Comparison of ENCODE assay signal across 1 cellular context in the genomic region with DNA sequence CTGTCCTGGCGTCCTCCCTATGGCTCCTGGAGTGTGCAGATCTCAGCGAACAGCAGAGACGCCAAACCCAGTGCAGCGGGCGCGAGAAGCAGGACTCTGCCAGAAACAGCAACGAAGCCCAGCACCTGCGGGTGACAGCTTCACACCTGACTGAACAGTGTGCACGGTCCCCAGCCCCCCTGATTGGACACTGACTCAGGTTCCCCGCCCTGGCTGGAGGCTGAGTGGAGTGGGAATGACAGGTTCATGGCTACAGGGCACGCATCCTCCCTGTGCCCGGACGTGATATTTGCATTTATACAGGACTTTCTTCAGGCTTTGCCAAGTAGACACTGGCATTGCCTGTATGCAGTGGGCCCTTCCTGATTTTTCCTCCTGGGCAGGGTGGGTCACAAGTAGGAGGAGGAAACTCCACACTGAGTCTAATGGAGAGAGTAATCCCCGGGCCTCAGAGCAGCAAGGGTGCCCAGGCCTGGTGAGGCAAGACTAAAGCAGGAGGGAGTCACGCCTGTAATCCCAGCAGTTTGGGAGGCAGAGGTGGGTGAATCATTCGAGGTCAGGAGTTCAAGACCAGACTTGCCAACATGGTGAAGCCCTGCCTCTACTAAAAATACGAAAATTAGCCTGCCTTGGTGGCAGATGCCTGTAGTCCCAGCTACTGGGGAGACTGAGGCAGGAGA.
TF ChIP-seq lines count a peak whose summit lies in the region.

No MANE protein-coding gene starts in this region.

TF ChIP-seq in HepG2, 621 proteins besides CTCF, POLR2A, EP300 and RAD21 (continued from another document):
- TF ChIP-seq, protein P1, sequence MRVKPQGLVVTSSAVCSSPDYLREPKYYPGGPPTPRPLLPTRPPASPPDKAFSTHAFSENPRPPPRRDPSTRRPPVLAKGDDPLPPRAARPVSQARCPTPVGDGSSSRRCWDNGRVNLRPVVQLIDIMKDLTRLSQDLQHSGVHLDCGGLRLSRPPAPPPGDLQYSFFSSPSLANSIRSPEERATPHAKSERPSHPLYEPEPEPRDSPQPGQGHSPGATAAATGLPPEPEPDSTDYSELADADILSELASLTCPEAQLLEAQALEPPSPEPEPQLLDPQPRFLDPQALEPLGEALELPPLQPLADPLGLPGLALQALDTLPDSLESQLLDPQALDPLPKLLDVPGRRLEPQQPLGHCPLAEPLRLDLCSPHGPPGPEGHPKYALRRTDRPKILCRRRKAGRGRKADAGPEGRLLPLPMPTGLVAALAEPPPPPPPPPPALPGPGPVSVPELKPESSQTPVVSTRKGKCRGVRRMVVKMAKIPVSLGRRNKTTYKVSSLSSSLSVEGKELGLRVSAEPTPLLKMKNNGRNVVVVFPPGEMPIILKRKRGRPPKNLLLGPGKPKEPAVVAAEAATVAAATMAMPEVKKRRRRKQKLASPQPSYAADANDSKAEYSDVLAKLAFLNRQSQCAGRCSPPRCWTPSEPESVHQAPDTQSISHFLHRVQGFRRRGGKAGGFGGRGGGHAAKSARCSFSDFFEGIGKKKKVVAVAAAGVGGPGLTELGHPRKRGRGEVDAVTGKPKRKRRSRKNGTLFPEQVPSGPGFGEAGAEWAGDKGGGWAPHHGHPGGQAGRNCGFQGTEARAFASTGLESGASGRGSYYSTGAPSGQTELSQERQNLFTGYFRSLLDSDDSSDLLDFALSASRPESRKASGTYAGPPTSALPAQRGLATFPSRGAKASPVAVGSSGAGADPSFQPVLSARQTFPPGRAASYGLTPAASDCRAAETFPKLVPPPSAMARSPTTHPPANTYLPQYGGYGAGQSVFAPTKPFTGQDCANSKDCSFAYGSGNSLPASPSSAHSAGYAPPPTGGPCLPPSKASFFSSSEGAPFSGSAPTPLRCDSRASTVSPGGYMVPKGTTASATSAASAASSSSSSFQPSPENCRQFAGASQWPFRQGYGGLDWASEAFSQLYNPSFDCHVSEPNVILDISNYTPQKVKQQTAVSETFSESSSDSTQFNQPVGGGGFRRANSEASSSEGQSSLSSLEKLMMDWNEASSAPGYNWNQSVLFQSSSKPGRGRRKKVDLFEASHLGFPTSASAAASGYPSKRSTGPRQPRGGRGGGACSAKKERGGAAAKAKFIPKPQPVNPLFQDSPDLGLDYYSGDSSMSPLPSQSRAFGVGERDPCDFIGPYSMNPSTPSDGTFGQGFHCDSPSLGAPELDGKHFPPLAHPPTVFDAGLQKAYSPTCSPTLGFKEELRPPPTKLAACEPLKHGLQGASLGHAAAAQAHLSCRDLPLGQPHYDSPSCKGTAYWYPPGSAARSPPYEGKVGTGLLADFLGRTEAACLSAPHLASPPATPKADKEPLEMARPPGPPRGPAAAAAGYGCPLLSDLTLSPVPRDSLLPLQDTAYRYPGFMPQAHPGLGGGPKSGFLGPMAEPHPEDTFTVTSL (CRISPR knock-in tag; IDR thresholded peaks at IDR 0.05; ENCODE audit: borderline replicate concordance), result no peak
- TF ChIP-seq SNAI1 (CRISPR knock-in tag; IDR thresholded peaks at IDR 0.05; ENCODE audit: borderline replicate concordance), result no peak
- TF ChIP-seq ZBTB7A (CRISPR knock-in tag; IDR thresholded peaks at IDR 0.05), result no peak
- no peak for TF ChIP-seq ZNF138 (CRISPR knock-in tag; IDR thresholded peaks at IDR 0.05; ENCODE audit: low read depth)
- TF ChIP-seq GABPB1 (CRISPR knock-in tag; IDR thresholded peaks at IDR 0.05), result no peak
- TF ChIP-seq HOXA3 (CRISPR knock-in tag; IDR thresholded peaks at IDR 0.05), result no peak
- no peak for TF ChIP-seq SMAD3 (CRISPR knock-in tag; IDR thresholded peaks at IDR 0.05)
- TF ChIP-seq GFI1 (CRISPR knock-in tag; IDR thresholded peaks at IDR 0.05; ENCODE audit: borderline replicate concordance), result no peak
- TF ChIP-seq CREM (IDR thresholded peaks at IDR 0.05), result no peak
- TF ChIP-seq CREM (CRISPR knock-in tag; IDR thresholded peaks at IDR 0.05), result no peak
- TF ChIP-seq, protein P2, sequence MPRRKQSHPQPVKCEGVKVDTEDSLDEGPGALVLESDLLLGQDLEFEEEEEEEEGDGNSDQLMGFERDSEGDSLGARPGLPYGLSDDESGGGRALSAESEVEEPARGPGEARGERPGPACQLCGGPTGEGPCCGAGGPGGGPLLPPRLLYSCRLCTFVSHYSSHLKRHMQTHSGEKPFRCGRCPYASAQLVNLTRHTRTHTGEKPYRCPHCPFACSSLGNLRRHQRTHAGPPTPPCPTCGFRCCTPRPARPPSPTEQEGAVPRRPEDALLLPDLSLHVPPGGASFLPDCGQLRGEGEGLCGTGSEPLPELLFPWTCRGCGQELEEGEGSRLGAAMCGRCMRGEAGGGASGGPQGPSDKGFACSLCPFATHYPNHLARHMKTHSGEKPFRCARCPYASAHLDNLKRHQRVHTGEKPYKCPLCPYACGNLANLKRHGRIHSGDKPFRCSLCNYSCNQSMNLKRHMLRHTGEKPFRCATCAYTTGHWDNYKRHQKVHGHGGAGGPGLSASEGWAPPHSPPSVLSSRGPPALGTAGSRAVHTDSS (CRISPR knock-in tag; conservative IDR thresholded peaks at IDR 0.05), result no peak
- TF ChIP-seq, protein P3, sequence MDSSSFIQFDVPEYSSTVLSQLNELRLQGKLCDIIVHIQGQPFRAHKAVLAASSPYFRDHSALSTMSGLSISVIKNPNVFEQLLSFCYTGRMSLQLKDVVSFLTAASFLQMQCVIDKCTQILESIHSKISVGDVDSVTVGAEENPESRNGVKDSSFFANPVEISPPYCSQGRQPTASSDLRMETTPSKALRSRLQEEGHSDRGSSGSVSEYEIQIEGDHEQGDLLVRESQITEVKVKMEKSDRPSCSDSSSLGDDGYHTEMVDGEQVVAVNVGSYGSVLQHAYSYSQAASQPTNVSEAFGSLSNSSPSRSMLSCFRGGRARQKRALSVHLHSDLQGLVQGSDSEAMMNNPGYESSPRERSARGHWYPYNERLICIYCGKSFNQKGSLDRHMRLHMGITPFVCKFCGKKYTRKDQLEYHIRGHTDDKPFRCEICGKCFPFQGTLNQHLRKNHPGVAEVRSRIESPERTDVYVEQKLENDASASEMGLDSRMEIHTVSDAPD (CRISPR knock-in tag; IDR thresholded peaks at IDR 0.05), result no peak
- TF ChIP-seq ZNF788 (CRISPR knock-in tag; IDR thresholded peaks at IDR 0.05; ENCODE audit: borderline replicate concordance), result no peak
- TF ChIP-seq MLLT10 (CRISPR knock-in tag; IDR thresholded peaks at IDR 0.05), result no peak
- no peak for TF ChIP-seq NPAS2 (CRISPR knock-in tag; IDR thresholded peaks at IDR 0.05; ENCODE audit: borderline replicate concordance)
